17 cellular contexts compared by ENCODE assay signal in genomic region chr12:56145218-56145617, GRCh38. TPM values are rescaled to one million over a fixed set of nuclear protein-coding genes. Genes with fewer than 3 reads are reported as not detected.
DNase-seq lines count a peak whose midpoint lies in the region; ATAC-seq, FAIRE-seq and TF ChIP-seq lines count a peak whose summit lies in the region.
"Had no signal": no experiment of that assay in that cellular context is flagged by ENCODE, and none has a peak within 500 bp of the region (broad histone marks: within the 10 kb centered on the region; RNA-seq: fewer than 3 reads in every experiment).

No MANE protein-coding gene starts in this region.

- H3K9me3 ChIP-seq in A549: no peaks in the 10 kb centered on the region
- H3K9me3 ChIP-seq in ascending aorta: no peaks in the 10 kb centered on the region
- no peaks in the 10 kb centered on the region for H3K9me3 ChIP-seq in prostate gland

- no peaks in the 10 kb centered on the region for H3K27me3 ChIP-seq in ascending aorta
- H3K27me3 ChIP-seq in prostate gland (replicated peaks; ENCODE audit: insufficient read depth): no peaks in the 10 kb centered on the region

- H3K4me3 ChIP-seq in A549 (no peak overlapping the region), ascending aorta (no peak overlapping the region), prostate gland (no peak overlapping the region)

- peak overlapping the region; percentile 44 for H3K27ac Mint-ChIP-seq in activated T-cell treated with anti-CD3 and anti-CD28 coated beads, Interleukin-2, amount 50 U/mL, for 24 hours
- H3K27ac Mint-ChIP-seq in activated B cell treated with CpG ODN at 0.5 μM for 24 hours (peak overlapping the region; percentile 41), nephron progenitor cell (peak overlapping the region; percentile 61)

- no peaks in the 10 kb centered on the region for H3K4me1 ChIP-seq in A549
- peaks cover 0 to 6% of the 10 kb centered on the region in 2 donors for H3K4me1 ChIP-seq in ascending aorta
- H3K4me1 ChIP-seq in prostate gland (replicated peaks): no peaks in the 10 kb centered on the region

- CTCF ChIA-PET in A549 (lab: Yijun Ruan, JAX) (interaction anchor here (0.6 to 2.1 kb wide), 6 partner anchors 9 to 36 kb away, joined by 3 to 7 read pairs (median 4); partner anchors contain the start of gene ZC3H10), activated B cell treated with CpG ODN at 0.5 μM for 24 hours (lab: Charles Lee) (no interaction called here)

- no peak overlapping the region for H3K4me3 Mint-ChIP-seq in activated T-cell treated with anti-CD3 and anti-CD28 coated beads, Interleukin-2, amount 50 U/mL, for 24 hours
- no peak overlapping the region for H3K4me3 Mint-ChIP-seq in activated B cell treated with CpG ODN at 0.5 μM for 24 hours
- H3K4me3 Mint-ChIP-seq in nephron progenitor cell: no peak overlapping the region

- H3K9me3 Mint-ChIP-seq in activated T-cell treated with anti-CD3 and anti-CD28 coated beads, Interleukin-2, amount 50 U/mL, for 24 hours: no peaks in the 10 kb centered on the region
- no peaks in the 10 kb centered on the region for H3K9me3 Mint-ChIP-seq in activated B cell treated with CpG ODN at 0.5 μM for 24 hours
- H3K9me3 Mint-ChIP-seq in nephron progenitor cell: no peaks in the 10 kb centered on the region

- no peak overlapping the region for H3K4me2 ChIP-seq in A549

- DNase-seq in activated T-cell treated with anti-CD3 and anti-CD28 coated beads, Interleukin-2, amount 50 U/mL, for 24 hours: no peak
- DNase-seq in activated T-cell treated with anti-CD3 and anti-CD28 coated beads, Interleukin-2, amount 50 U/mL, for 48 hours: no peak
- DNase-seq in A549 (ENCODE audit: low read depth in 1 of 2, low spot score in 1 of 2) (no peak), activated B cell treated with CpG ODN at 0.5 μM for 24 hours (no peak), nephron progenitor cell (no peak), ascending aorta (ENCODE audit: low spot score in 2 of 2) (no peak), NCI-H1417 treated with DMSO at 0.1 percent for 48 hours (lab: John Stamatoyannopoulos, UW) (no peak), prostate gland (ENCODE audit: low spot score) (no peak)
- DNase-seq: C1 segment of cervical spinal cord, DND-41, KG1, NCI-H1105 treated with DMSO at 0.1 percent for 48 hours, NCI-H187 treated with DMSO at 0.1 percent for 48 hours, NCI-H2227 treated with DMSO at 0.1 percent for 48 hours, NCI-H510A treated with DMSO at 0.1 percent for 48 hours, NCI-H82, SIG-M5 had no signal

- POLR2A ChIA-PET in A549 (lab: Yijun Ruan, JAX): interaction anchor here (0.5 to 1.5 kb wide), 2 partner anchors 17 to 120 kb away, joined by 3 to 7 read pairs; partner anchors contain the start of gene ESYT1
- POLR2A ChIA-PET in activated B cell treated with CpG ODN at 0.5 μM for 24 hours (lab: Charles Lee): interaction anchor here (0.5 to 1.2 kb wide), 3 partner anchors 13 to 555 kb away, joined by 3 to 4 read pairs (median 3); partner anchors contain the start of gene ESYT1

- H3K36me3 ChIP-seq in ascending aorta: peaks cover 43 to 53% of the 10 kb centered on the region in 2 donors
- peaks cover 0 to 11% of the 10 kb centered on the region in 2 donors for H3K36me3 ChIP-seq in prostate gland

- no peaks in the 10 kb centered on the region for H3K27me3 Mint-ChIP-seq in activated T-cell treated with anti-CD3 and anti-CD28 coated beads, Interleukin-2, amount 50 U/mL, for 24 hours
- H3K27me3 Mint-ChIP-seq in activated B cell treated with CpG ODN at 0.5 μM for 24 hours: no peaks in the 10 kb centered on the region
- peaks cover 4% of the 10 kb centered on the region for H3K27me3 Mint-ChIP-seq in nephron progenitor cell (ENCODE audit: low read depth, poor library complexity)

- H3K4me1 Mint-ChIP-seq in activated T-cell treated with anti-CD3 and anti-CD28 coated beads, Interleukin-2, amount 50 U/mL, for 24 hours (ENCODE audit: low read depth): peaks cover 31% of the 10 kb centered on the region
- peaks cover 17% of the 10 kb centered on the region for H3K4me1 Mint-ChIP-seq in activated B cell treated with CpG ODN at 0.5 μM for 24 hours
- peaks cover 5% of the 10 kb centered on the region for H3K4me1 Mint-ChIP-seq in nephron progenitor cell

- intact Hi-C loops in activated B cell treated with CpG ODN at 0.5 μM for 24 hours (cut with micrococcal nuclease) (no loop called here), ascending aorta (cut with DNase I) (no loop called here), prostate gland (cut with DNase I) (no loop called here)

- TF ChIP-seq EP300 in A549 (IDR thresholded peaks at IDR 0.05): no peak

- ATAC-seq in A549: no peak
- no peak for ATAC-seq in activated B cell treated with CpG ODN at 0.5 μM for 24 hours (ENCODE audit: low read depth)

- no peak for FAIRE-seq in A549 (lab: Jason Lieb, UNC)

- 93% methylated on average over 3 of the region's 3 CpGs for WGBS in A549 (ENCODE audit: missing lambda C conversion rate)
- 80% methylated on average over 3 of the region's 3 CpGs for WGBS in prostate gland

- no peak overlapping the region for H3K27ac ChIP-seq in A549
- no peak overlapping the region for H3K27ac ChIP-seq in ascending aorta
- H3K27ac ChIP-seq in prostate gland: no peak overlapping the region

- no peak for TF ChIP-seq RAD21 in A549 (conservative IDR thresholded peaks at IDR 0.05 in 1 of 2, IDR thresholded peaks at IDR 0.05 in 1 of 2)

- TF ChIP-seq CTCF in A549 (IDR thresholded peaks at IDR 0.05): no peak
- no peak for TF ChIP-seq CTCF in activated B cell treated with CpG ODN at 0.5 μM for 24 hours (IDR thresholded peaks at IDR 0.05)
- no peak for TF ChIP-seq CTCF in nephron progenitor cell (IDR thresholded peaks at IDR 0.05)
- no peak for TF ChIP-seq CTCF in ascending aorta (IDR thresholded peaks at IDR 0.05)
- no peak for TF ChIP-seq CTCF in prostate gland (IDR thresholded peaks at IDR 0.05)

- TF ChIP-seq POLR2A in A549 (IDR thresholded peaks at IDR 0.05; ENCODE audit: low read length) (no peak), prostate gland (IDR thresholded peaks at IDR 0.05) (no peak)

- H3K36me3 Mint-ChIP-seq in activated T-cell treated with anti-CD3 and anti-CD28 coated beads, Interleukin-2, amount 50 U/mL, for 24 hours (ENCODE audit: low read depth): peaks cover 58% of the 10 kb centered on the region
- H3K36me3 Mint-ChIP-seq in activated B cell treated with CpG ODN at 0.5 μM for 24 hours (ENCODE audit: low read depth): peaks cover 50% of the 10 kb centered on the region
- peaks cover 43% of the 10 kb centered on the region for H3K36me3 Mint-ChIP-seq in nephron progenitor cell (ENCODE audit: low read depth)

TF ChIP-seq in A549, 52 proteins besides CTCF, POLR2A, EP300 and RAD21:
- TF ChIP-seq ZFP36 (IDR thresholded peaks at IDR 0.05; ENCODE audit: borderline replicate concordance, partially characterized antibody): no peak
- TF ChIP-seq MAFK (IDR thresholded peaks at IDR 0.05; ENCODE audit: partially characterized antibody): peak; percentile 92

RNA-seq across cellular contexts. Expression of gene MYL6B, which starts 7.2 kb away (rescaled TPM):
- polyA plus RNA-seq in A549 (2011; rRNA removed): 48.2 and 67.0 TPM in 2 replicates
- 63.4 and 78.3 TPM in 2 replicates for polyA plus RNA-seq in A549 (2012; cell fraction: cytosol; rRNA removed)
- polyA plus RNA-seq in A549 (2012; cell fraction: nucleus; rRNA removed): 30.2 and 41.3 TPM in 2 replicates
- polyA plus RNA-seq in A549 (2017; fragmentation: RNase III; extraction: RNeasy Plus Mini Kit Qiagen cat#74134 plus additional on column Dnase treatment): 68.6 to 92.7 TPM (median 83.9 TPM) in 3 replicates
- 21.6 and 24.3 TPM in 2 replicates for polyA minus RNA-seq in A549 (2011; rRNA and poly(A)+ RNA removed)
- 25.2 and 36.2 TPM in 2 replicates for total RNA-seq in activated B cell treated with CpG ODN at 0.5 μM for 24 hours
- total RNA-seq in ascending aorta: 53.6 TPM
- 100 to 1,000 TPM in 1 of 2 donors, 10 to 100 TPM in 1; 66.4 to 203 TPM for total RNA-seq in prostate gland

RNA-seq across cellular contexts. Expression of gene MYL6, which starts 12.9 kb away (rescaled TPM):
- polyA plus RNA-seq in A549 (2011; rRNA removed) (2,280 and 2,307 TPM in 2 replicates), A549 (2017; fragmentation: RNase III; extraction: RNeasy Plus Mini Kit Qiagen cat#74134 plus additional on column Dnase treatment) (3,268 to 3,485 TPM (median 3,270 TPM) in 3 replicates)
- polyA plus RNA-seq in A549 (2012; cell fraction: cytosol; rRNA removed): 3,071 and 4,505 TPM in 2 replicates
- polyA plus RNA-seq in A549 (2012; cell fraction: nucleus; rRNA removed): 1,396 and 2,143 TPM in 2 replicates
- polyA minus RNA-seq in A549 (2011; rRNA and poly(A)+ RNA removed): 519 and 631 TPM in 2 replicates
- total RNA-seq in activated B cell treated with CpG ODN at 0.5 μM for 24 hours (921 and 1,059 TPM in 2 replicates), ascending aorta (1,476 TPM), prostate gland (1,000 to 10,000 TPM; 1,587 to 1,792 TPM)

RNA-seq across cellular contexts. Expression of gene ESYT1, which starts 17.2 kb away (rescaled TPM):
- polyA plus RNA-seq in A549 (2011; rRNA removed) (72.4 and 91.6 TPM in 2 replicates), A549 (2017; fragmentation: RNase III; extraction: RNeasy Plus Mini Kit Qiagen cat#74134 plus additional on column Dnase treatment) (51.4 to 54.2 TPM (median 51.6 TPM) in 3 replicates)
- polyA plus RNA-seq in A549 (2012; cell fraction: cytosol; rRNA removed): 54.6 and 74.3 TPM in 2 replicates
- polyA plus RNA-seq in A549 (2012; cell fraction: nucleus; rRNA removed): 246 and 261 TPM in 2 replicates
- polyA minus RNA-seq in A549 (2011; rRNA and poly(A)+ RNA removed): 190 and 196 TPM in 2 replicates
- total RNA-seq in activated B cell treated with CpG ODN at 0.5 μM for 24 hours (120 and 137 TPM in 2 replicates), ascending aorta (119 TPM), prostate gland (100 to 1,000 TPM in 1 of 2 donors, 10 to 100 TPM in 1; 66.8 to 167 TPM)

RNA-seq across cellular contexts. Expression of gene ZC3H10, which starts 27.2 kb away (rescaled TPM):
- polyA plus RNA-seq in A549 (2011; rRNA removed) (2.1 and 2.7 TPM in 2 replicates), A549 (2017; fragmentation: RNase III; extraction: RNeasy Plus Mini Kit Qiagen cat#74134 plus additional on column Dnase treatment) (2.3 to 3.2 TPM (median 2.7 TPM) in 3 replicates)
- polyA plus RNA-seq in A549 (2012; cell fraction: cytosol; rRNA removed): 1.0 and 1.1 TPM in 2 replicates
- polyA plus RNA-seq in A549 (2012; cell fraction: nucleus; rRNA removed): 1.5 and 1.9 TPM in 2 replicates
- 11.1 TPM in 2 replicates for polyA minus RNA-seq in A549 (2011; rRNA and poly(A)+ RNA removed)
- total RNA-seq in activated B cell treated with CpG ODN at 0.5 μM for 24 hours (15.4 and 17.1 TPM in 2 replicates), ascending aorta (11.1 TPM), prostate gland (1 to 10 TPM; 4.6 to 9.1 TPM)

RNA-seq across cellular contexts. Expression of gene RPL41, which starts 28.8 kb away (rescaled TPM):
- polyA plus RNA-seq in A549 (2011; rRNA removed) (9,351 and 11,089 TPM in 2 replicates), A549 (2017; fragmentation: RNase III; extraction: RNeasy Plus Mini Kit Qiagen cat#74134 plus additional on column Dnase treatment) (8,804 to 9,815 TPM (median 8,860 TPM) in 3 replicates)
- 8,653 and 13,364 TPM in 2 replicates for polyA plus RNA-seq in A549 (2012; cell fraction: cytosol; rRNA removed)
- polyA plus RNA-seq in A549 (2012; cell fraction: nucleus; rRNA removed): 1,885 and 3,723 TPM in 2 replicates
- polyA minus RNA-seq in A549 (2011; rRNA and poly(A)+ RNA removed): 1,480 and 1,855 TPM in 2 replicates
- total RNA-seq in activated B cell treated with CpG ODN at 0.5 μM for 24 hours (5,829 and 6,631 TPM in 2 replicates), ascending aorta (1,819 TPM), prostate gland (1,000 to 10,000 TPM; 2,549 to 4,385 TPM)
